10 cellular contexts compared by ENCODE assay signal in the genomic region with DNA sequence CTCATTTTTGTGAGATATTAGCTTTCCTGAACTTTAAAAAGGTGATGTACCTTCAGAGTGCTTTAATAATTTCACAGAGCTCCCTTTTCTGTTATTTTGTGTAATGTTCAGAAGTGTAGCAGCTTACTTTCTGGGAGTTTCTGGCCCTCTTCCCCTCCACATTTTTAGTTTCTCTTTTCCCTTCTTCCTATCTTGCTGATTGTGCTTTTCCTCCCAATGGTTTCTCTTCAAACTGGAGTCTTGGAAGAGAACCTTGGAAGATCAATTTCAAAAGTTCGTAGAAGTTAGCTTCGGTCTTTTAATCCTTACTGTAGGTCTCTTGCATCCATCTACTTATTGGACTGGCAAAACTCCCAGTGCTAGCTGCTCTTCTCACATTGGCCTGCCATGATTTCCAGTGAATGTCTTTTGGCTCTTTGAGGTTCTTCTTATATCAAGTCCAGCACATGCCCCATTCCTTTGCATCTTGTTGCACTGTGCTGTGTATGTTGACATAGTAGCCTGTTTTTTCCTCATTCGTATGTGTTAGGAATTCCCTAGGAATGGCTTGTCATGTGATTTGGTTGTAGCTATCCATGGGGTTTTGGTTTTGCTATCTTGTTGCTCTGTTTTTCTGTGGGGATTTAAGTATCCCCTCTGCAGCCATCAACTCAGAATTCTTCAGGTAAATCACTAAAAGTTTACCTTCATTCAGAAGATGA. TPM values are rescaled to one million over a fixed set of nuclear protein-coding genes. Genes with fewer than 3 reads are reported as not detected.
DNase-seq lines count a peak whose midpoint lies in the region; TF ChIP-seq lines count a peak whose summit lies in the region.
"Had no signal": no experiment of that assay in that cellular context is flagged by ENCODE, and none has a peak within 500 bp of the region (broad histone marks: within the 10 kb centered on the region; RNA-seq: fewer than 3 reads in every experiment).

No MANE protein-coding gene starts in this region.

- DNase-seq in ELR (ENCODE audit: low read depth) = peak; percentile 6
- peak; percentile 19 for DNase-seq in SK-MEL-5 (ENCODE audit: low read depth, low spot score)
- DNase-seq in epithelial cell of esophagus (ENCODE audit: low read depth) = peak; percentile 27
- no peak for DNase-seq in progenitor cell of endocrine pancreas (ENCODE audit: low spot score, unreplicated experiment)
- no peak for DNase-seq in ascending aorta (ENCODE audit: low spot score in 2 of 2)
- no peak for DNase-seq in NCI-H748 treated with DMSO at 0.1 percent for 48 hours (lab: John Stamatoyannopoulos, UW)
- no peak for DNase-seq in 8988T
- DNase-seq: caudate nucleus, NCI-H2029 treated with DMSO at 0.1 percent for 48 hours, ovary had no signal

- in situ Hi-C loops in SK-MEL-5 (cut with HindIII; ENCODE audit: low pct_unique_long_range_greater_than_20kb, low sequenced_read_pairs) = no loop called here

- intact Hi-C loops in ascending aorta (cut with DNase I) = no loop called here

- H3K4me3 ChIP-seq in epithelial cell of esophagus (ENCODE audit: low read length) (no peak overlapping the region), ascending aorta (no peak overlapping the region)
- H3K4me3 ChIP-seq: ovary had no signal

- no peaks in the 10 kb centered on the region for H3K27me3 Mint-ChIP-seq in progenitor cell of endocrine pancreas

- peaks cover 12% of the 10 kb centered on the region in 2 donors for H3K4me1 ChIP-seq in ascending aorta

- H3K9me3 Mint-ChIP-seq in progenitor cell of endocrine pancreas (ENCODE audit: low read depth) = no peaks in the 10 kb centered on the region

- H3K4me1 Mint-ChIP-seq in progenitor cell of endocrine pancreas (ENCODE audit: low read depth) = peaks cover 16% of the 10 kb centered on the region

- H3K36me3 Mint-ChIP-seq in progenitor cell of endocrine pancreas (ENCODE audit: insufficient read depth) = peaks cover 7% of the 10 kb centered on the region

- no peaks in the 10 kb centered on the region for H3K27me3 ChIP-seq in ascending aorta
- H3K27me3 ChIP-seq: ovary had no signal

- peak overlapping the region; percentile 79 for H3K27ac Mint-ChIP-seq in progenitor cell of endocrine pancreas

- no peak overlapping the region for H3K4me3 Mint-ChIP-seq in progenitor cell of endocrine pancreas (ENCODE audit: low read depth)

- TF ChIP-seq CTCF in epithelial cell of esophagus (IDR thresholded peaks at IDR 0.05; ENCODE audit: insufficient read depth, low read depth, low read length, missing control alignments) = no peak
- TF ChIP-seq CTCF in progenitor cell of endocrine pancreas (IDR thresholded peaks at IDR 0.05; ENCODE audit: unreplicated experiment) = no peak
- TF ChIP-seq CTCF in ascending aorta (IDR thresholded peaks at IDR 0.05) = no peak

- H3K27ac ChIP-seq in ascending aorta = no peak overlapping the region
- H3K27ac ChIP-seq: ovary had no signal

- no peaks in the 10 kb centered on the region for H3K9me3 ChIP-seq in ascending aorta
- H3K9me3 ChIP-seq: ovary had no signal

- peaks cover 0 to 9% of the 10 kb centered on the region in 2 donors for H3K36me3 ChIP-seq in ascending aorta
- H3K36me3 ChIP-seq: ovary had no signal

RNA-seq across cellular contexts. Expression of a gene that starts 7.8 kb away (rescaled TPM):
- total RNA-seq in SK-MEL-5 (2014; rRNA removed; shearing (Covaris generic)) = 25.8 and 26.2 TPM in 2 replicates
- polyA plus RNA-seq in SK-MEL-5 (2015; cell fraction: cytosol; rRNA removed) = 6.2 and 10.8 TPM in 2 replicates
- 82.6 and 96.1 TPM in 2 replicates for polyA plus RNA-seq in SK-MEL-5 (2015; cell fraction: nucleus; rRNA removed)
- total RNA-seq in progenitor cell of endocrine pancreas (74.8 and 76.0 TPM in 2 replicates), ascending aorta (14.2 TPM)

Comparison
In these comparisons a context has a peak if more than half of its experiments do, and no peak if none do; other contexts are left out.
1. DNase-seq: peak in ELR (single experiment), SK-MEL-5 (single experiment) and epithelial cell of esophagus (single experiment); none in progenitor cell of endocrine pancreas (single experiment), ascending aorta (0 of 2), NCI-H748 treated with DMSO at 0.1 percent for 48 hours (single experiment) and 8988T (single experiment).